Comparison of ENCODE assay signal across 26 cellular contexts in genomic region chr7:107016312-107016711, GRCh38. TPM values are rescaled to one million over a fixed set of nuclear protein-coding genes. Genes with fewer than 3 reads are reported as not detected.
DNase-seq lines count a peak whose midpoint lies in the region; ATAC-seq, FAIRE-seq and TF ChIP-seq lines count a peak whose summit lies in the region.
"Had no signal": no experiment of that assay in that cellular context is flagged by ENCODE, and none has a peak within 500 bp of the region (broad histone marks: within the 10 kb centered on the region; RNA-seq: fewer than 3 reads in every experiment).

No MANE protein-coding gene starts in this region.

- H3K4me3 Mint-ChIP-seq in GM23338: no peak overlapping the region
- H3K4me3 Mint-ChIP-seq in neural crest cell: no peak overlapping the region
- no peak overlapping the region for H3K4me3 Mint-ChIP-seq in chondrocyte (ENCODE audit: unreplicated experiment)
- H3K4me3 Mint-ChIP-seq: CD14-positive monocyte; CD4-positive, alpha-beta T cell; CD8-positive, alpha-beta memory T cell had no signal

- TF ChIP-seq POLR2A in H1 (IDR thresholded peaks at IDR 0.05; ENCODE audit: control extremely low read depth in 1 of 2, low read depth in 2 of 2, low read length in 2 of 2): no peak
- TF ChIP-seq POLR2A in adrenal gland (IDR thresholded peaks at IDR 0.05): no peak

- H2AK5ac ChIP-seq in H1 (ENCODE audit: low read depth, low read length): no peak overlapping the region

- H4K91ac ChIP-seq in H1 (replicated peaks; ENCODE audit: insufficient read length, low read length): no peak overlapping the region

- intact Hi-C loops in adrenal gland (cut with DNase I): no loop called here

- H3K9me3 Mint-ChIP-seq in GM23338: no peaks in the 10 kb centered on the region
- no peaks in the 10 kb centered on the region for H3K9me3 Mint-ChIP-seq in neural crest cell
- no peaks in the 10 kb centered on the region for H3K9me3 Mint-ChIP-seq in chondrocyte (ENCODE audit: low read depth)
- H3K9me3 Mint-ChIP-seq: CD4-positive, alpha-beta T cell; CD8-positive, alpha-beta memory T cell had no signal

- H3K27me3 ChIP-seq in GM23338 (ENCODE audit: insufficient read depth) (no peaks in the 10 kb centered on the region), OCI-LY3 (ENCODE audit: low read depth, low read length) (no peaks in the 10 kb centered on the region), H1 (replicated peaks in 1 of 4; ENCODE audit: control insufficient read depth in 3 of 4, extremely low read depth in 1 of 4, insufficient read depth in 3 of 4, low read length in 3 of 4) (no peaks in the 10 kb centered on the region), adrenal gland (no peaks in the 10 kb centered on the region)
- H3K27me3 ChIP-seq: BE2C; BLaER1 treated with 17β-estradiol and CSF1 and Interleukin-3, amounts not matched to agents 10 nM and 100 nM had no signal

- no peak overlapping the region for H3K9ac ChIP-seq in OCI-LY3 (ENCODE audit: low read length)
- no peak overlapping the region for H3K9ac ChIP-seq in H1 (replicated peaks in 1 of 4; ENCODE audit: extremely low read depth in 1 of 4, low read depth in 3 of 4, low read length in 3 of 4)
- H3K9ac ChIP-seq: BLaER1 treated with 17β-estradiol and CSF1 and Interleukin-3, amounts not matched to agents 10 nM and 100 nM had no signal

- H3K4me1 ChIP-seq in GM23338 (ENCODE audit: insufficient read depth): peaks cover 31% of the 10 kb centered on the region
- no peaks in the 10 kb centered on the region for H3K4me1 ChIP-seq in OCI-LY3 (ENCODE audit: low read length)
- peaks cover 0 to 5% (median 1%) of the 10 kb centered on the region in 4 experiments; a peak in 4 of 7 replicates for H3K4me1 ChIP-seq in H1 (replicated peaks in 1 of 4; ENCODE audit: control insufficient read depth in 3 of 4, insufficient read depth in 4 of 4, low read length in 3 of 4)
- H3K4me1 ChIP-seq in adrenal gland (replicated peaks in 1 of 2): no peaks in the 10 kb centered on the region
- H3K4me1 ChIP-seq: A549 had no signal

- H2BK5ac ChIP-seq in H1 (ENCODE audit: low read depth, low read length): no peak overlapping the region

- TF ChIP-seq RAD21 in H1 (IDR thresholded peaks at IDR 0.05 in 1 of 2, conservative IDR thresholded peaks at IDR 0.05 in 1 of 2; ENCODE audit: low read depth in 2 of 2, low read length in 2 of 2): no peak

- no peak overlapping the region for H3K27ac Mint-ChIP-seq in GM23338
- peak overlapping the region; percentile 69 for H3K27ac Mint-ChIP-seq in neural crest cell (ENCODE audit: unreplicated experiment)
- H3K27ac Mint-ChIP-seq in chondrocyte (ENCODE audit: unreplicated experiment): no peak overlapping the region
- H3K27ac Mint-ChIP-seq: CD14-positive monocyte; CD4-positive, alpha-beta T cell; CD8-positive, alpha-beta memory T cell had no signal

- no peak overlapping the region for H2BK12ac ChIP-seq in H1 (ENCODE audit: low read depth, low read length)

- no peak for ATAC-seq in GM23338
- no peak for ATAC-seq in HG02571 (IDR thresholded peaks at IDR 0.05; ENCODE audit: unreplicated experiment)
- ATAC-seq: A549, GM12878 had no signal

- H3K56ac ChIP-seq in H1 (replicated peaks; ENCODE audit: insufficient read length, low read depth, low read length): no peak overlapping the region

- TF ChIP-seq CTCF in GM23338 (conservative IDR thresholded peaks at IDR 0.05; ENCODE audit: low read depth in 2 of 2) (no peak), OCI-LY3 (IDR thresholded peaks at IDR 0.05; ENCODE audit: low read depth, low read length) (no peak), H1 (IDR thresholded peaks at IDR 0.05; ENCODE audit: control extremely low read depth in 1 of 3, insufficient read depth in 1 of 3, low read depth in 1 of 3, low read length in 3 of 3) (no peak), neural crest cell (conservative IDR thresholded peaks at IDR 0.05) (no peak), chondrocyte (IDR thresholded peaks at IDR 0.05) (no peak), adrenal gland (IDR thresholded peaks at IDR 0.05) (no peak)

- no peak overlapping the region for H3K14ac ChIP-seq in H1 (ENCODE audit: insufficient read length)

- FAIRE-seq in H1 (lab: Jason Lieb, UNC): no peak
- FAIRE-seq: A549, G401.6, GM12878 had no signal

- H3K79me2 ChIP-seq in GM23338 (replicated peaks; ENCODE audit: insufficient read depth) (no peaks in the 10 kb centered on the region), OCI-LY3 (ENCODE audit: low read length) (no peaks in the 10 kb centered on the region), H1 (ENCODE audit: control insufficient read depth in 1 of 2, insufficient read depth in 2 of 2, low read length in 2 of 2) (no peaks in the 10 kb centered on the region)

- CTCF ChIA-PET in H1 (lab: Charles Lee; ENCODE audit: partially characterized antibody): interaction anchor here (1.2 kb wide), 1 partner anchor 38 kb away, joined by 4 read pairs; no protein-coding TSS in a partner anchor

- peaks cover 12% of the 10 kb centered on the region for H3K9me2 ChIP-seq in GM23338 (ENCODE audit: insufficient read depth)

- no peak overlapping the region for H3K18ac ChIP-seq in H1 (ENCODE audit: extremely low read depth, low read length)

- H3K79me1 ChIP-seq in H1 (ENCODE audit: low read depth, low read length): no peaks in the 10 kb centered on the region

- H3K4me2 ChIP-seq in GM23338 (no peak overlapping the region), OCI-LY3 (ENCODE audit: low read length) (no peak overlapping the region), H1 (ENCODE audit: insufficient read depth in 1 of 2, low read depth in 2 of 2, low read length in 2 of 2) (no peak overlapping the region)
- H3K4me2 ChIP-seq: A549; BLaER1 treated with 17β-estradiol and CSF1 and Interleukin-3, amounts not matched to agents 10 nM and 100 nM had no signal

- H3K4me3 ChIP-seq in GM23338: no peak overlapping the region
- H3K4me3 ChIP-seq in OCI-LY3 (ENCODE audit: low read length): no peak overlapping the region
- H3K4me3 ChIP-seq in H1 (ENCODE audit: extremely low read depth in 1 of 4, insufficient read depth in 2 of 4, low read depth in 3 of 4, low read length in 4 of 4): no peak overlapping the region
- H3K4me3 ChIP-seq in adrenal gland: no peak overlapping the region
- H3K4me3 ChIP-seq: A549; BLaER1 treated with 17β-estradiol and CSF1 and Interleukin-3, amounts not matched to agents 10 nM and 100 nM; GM12878 had no signal

- H4K20me1 ChIP-seq in GM23338 (replicated peaks; ENCODE audit: insufficient read depth) (no peaks in the 10 kb centered on the region; the same call in 1 of the 2 replicates), OCI-LY3 (ENCODE audit: insufficient read depth, low read length) (no peaks in the 10 kb centered on the region), H1 (replicated peaks in 1 of 2; ENCODE audit: control insufficient read depth in 1 of 2, insufficient read depth in 2 of 2, low read length in 2 of 2) (no peaks in the 10 kb centered on the region)
- H4K20me1 ChIP-seq: BLaER1 treated with 17β-estradiol and CSF1 and Interleukin-3, amounts not matched to agents 10 nM and 100 nM had no signal

- no peaks in the 10 kb centered on the region for H3K36me3 Mint-ChIP-seq in GM23338 (ENCODE audit: low read depth)
- no peaks in the 10 kb centered on the region for H3K36me3 Mint-ChIP-seq in neural crest cell (ENCODE audit: low read depth)
- no peaks in the 10 kb centered on the region for H3K36me3 Mint-ChIP-seq in chondrocyte (ENCODE audit: low read depth)
- H3K36me3 Mint-ChIP-seq: CD14-positive monocyte; CD8-positive, alpha-beta memory T cell had no signal

- H3K9me3 ChIP-seq in OCI-LY3 (ENCODE audit: insufficient read depth, low read length): no peaks in the 10 kb centered on the region
- H3K9me3 ChIP-seq in H1 (ENCODE audit: insufficient read depth in 2 of 2, low read depth in 1 of 2, low read length in 1 of 2): no peaks in the 10 kb centered on the region
- H3K9me3 ChIP-seq in adrenal gland (replicated peaks in 1 of 3): no peaks in the 10 kb centered on the region
- H3K9me3 ChIP-seq: A549; BE2C; BLaER1 treated with 17β-estradiol and CSF1 and Interleukin-3, amounts not matched to agents 10 nM and 100 nM had no signal

- POLR2A ChIA-PET in H1 (lab: Charles Lee; ENCODE audit: partially characterized antibody): interaction anchor here (1.0 kb wide), 1 partner anchor 9 kb away, joined by 6 read pairs; no protein-coding TSS in a partner anchor

- no peaks in the 10 kb centered on the region for H3F3A ChIP-seq in GM23338 (replicated peaks; ENCODE audit: low read depth)

- H3K4me1 Mint-ChIP-seq in GM23338: peaks cover 31% of the 10 kb centered on the region
- peaks cover 15% of the 10 kb centered on the region for H3K4me1 Mint-ChIP-seq in neural crest cell
- H3K4me1 Mint-ChIP-seq in chondrocyte (ENCODE audit: low read depth): no peaks in the 10 kb centered on the region
- H3K4me1 Mint-ChIP-seq: CD8-positive, alpha-beta memory T cell had no signal

- H3K23ac ChIP-seq in H1 (ENCODE audit: insufficient read length): no peak overlapping the region

- no peak overlapping the region for H3K4ac ChIP-seq in H1 (replicated peaks; ENCODE audit: insufficient read length, low read depth, low read length)

- no peak overlapping the region for H2BK20ac ChIP-seq in H1 (ENCODE audit: low read length)

- no peak for DNase-seq in GM23338 (ENCODE audit: low spot score)
- no peak for DNase-seq in H1 (ENCODE audit: low read depth in 1 of 2, low spot score in 2 of 2)
- no peak for DNase-seq in neural crest cell (ENCODE audit: low read depth, low spot score)
- no peak for DNase-seq in chondrocyte (ENCODE audit: low spot score)
- DNase-seq in adrenal gland: no peak
- no peak for DNase-seq in NCI-H187 (lab: John Stamatoyannopoulos, UW)
- DNase-seq: 8988T; ACHN; AML-193; BE2C; Calu3; CD4-positive, alpha-beta T cell; CD8-positive, alpha-beta memory T cell; COR-L47; DMS153; DND-41; GOT3; H7; HCEC 1CT had no signal

- H4K8ac ChIP-seq in H1 (ENCODE audit: extremely low read depth, insufficient read depth, low read length): no peak overlapping the region

- no peak for TF ChIP-seq EP300 in H1 (IDR thresholded peaks at IDR 0.05; ENCODE audit: borderline replicate concordance in 1 of 2, low read depth in 2 of 2, low read length in 2 of 2)

- no peak overlapping the region for H4K5ac ChIP-seq in H1 (ENCODE audit: insufficient read length, low read depth, low read length)

- H3K27ac ChIP-seq in GM23338 (ENCODE audit: low read depth) (no peak overlapping the region), OCI-LY3 (ENCODE audit: low read length) (no peak overlapping the region), H1 (ENCODE audit: low read depth, low read length) (no peak overlapping the region), adrenal gland (no peak overlapping the region)
- H3K27ac ChIP-seq: A549; BLaER1 treated with 17β-estradiol and CSF1 and Interleukin-3, amounts not matched to agents 10 nM and 100 nM had no signal

- no peak overlapping the region for H2BK15ac ChIP-seq in H1 (ENCODE audit: low read length)

- H3K36me3 ChIP-seq in GM23338 (ENCODE audit: insufficient read depth) (no peaks in the 10 kb centered on the region), OCI-LY3 (replicated peaks; ENCODE audit: low read depth, low read length) (no peaks in the 10 kb centered on the region), H1 (ENCODE audit: control insufficient read depth in 2 of 4, insufficient read depth in 4 of 4, low read length in 3 of 4) (no peaks in the 10 kb centered on the region), adrenal gland (replicated peaks in 1 of 2) (no peaks in the 10 kb centered on the region)
- H3K36me3 ChIP-seq: BE2C; BLaER1 treated with 17β-estradiol and CSF1 and Interleukin-3, amounts not matched to agents 10 nM and 100 nM had no signal

- 0 out of 2 replicates have a peak overlapping the region, but pooled peaks have one; percentile 48 for H2AFZ ChIP-seq in GM23338
- H2AFZ ChIP-seq in OCI-LY3 (ENCODE audit: low read depth, low read length): 0 out of 2 replicates have a peak overlapping the region, but pooled peaks have one; percentile 6
- peak overlapping the region; percentile 51; the same call in 1 of the 2 replicates for H2AFZ ChIP-seq in H1 (ENCODE audit: low read length)

- WGBS in H1 (ENCODE audit: extremely low coverage in 1 of 2, insufficient coverage in 1 of 2, insufficient read length in 1 of 2, insufficient replicate concordance in 2 of 2, low coverage in 1 of 2, low lambda C conversion rate in 2 of 2, missing lambda C conversion rate in 1 of 2), 2 experiments: 82% methylated on average over 4 of the region's 4 CpGs; no CpG with 5 or more reads in 1 of the 2 experiments
- WGBS in adrenal gland, 4 donors: 69 to 94% (median 76%) methylated on average over 4 of the region's 4 CpGs

- peaks cover 2% of the 10 kb centered on the region for H3K27me3 Mint-ChIP-seq in GM23338 (ENCODE audit: insufficient read depth, low read depth, poor library complexity)
- H3K27me3 Mint-ChIP-seq in neural crest cell (ENCODE audit: low read depth): no peaks in the 10 kb centered on the region
- H3K27me3 Mint-ChIP-seq in chondrocyte (ENCODE audit: low read depth): peaks cover 3% of the 10 kb centered on the region

- no peak overlapping the region for H2BK120ac ChIP-seq in H1 (replicated peaks; ENCODE audit: low read depth, low read length)

- H3K23me2 ChIP-seq in H1 (ENCODE audit: low read depth, low read length): no peaks in the 10 kb centered on the region

RNA-seq across cellular contexts. Expression of gene PRKAR2B, which starts 28.2 kb away (rescaled TPM):
- total RNA-seq in GM23338 (2014; rRNA removed; shearing (Covaris generic)): 48.8 and 53.6 TPM in 2 replicates
- polyA plus RNA-seq in GM23338 (2016; fragmentation: Nextera tagmentation; extraction: Ambion mirVana) (50.6 and 76.8 TPM in 2 replicates), H1 (2011; rRNA removed) (6.4 and 10.4 TPM in 2 replicates), adrenal gland (100 to 1,000 TPM in 1 of 3 donors, 10 to 100 TPM in 2; 30.4 to 212 (median 54.5) TPM)
- total RNA-seq in H1 (2021; fragmentation: NEBNext Ultra II Directional; extraction: Animal tissue kit (Norgen Biotek cat#: 25700)): 35.1 and 37.0 TPM in 2 replicates
- 15.2 TPM for polyA plus RNA-seq in H1 (2011; cell fraction: cytosol; rRNA removed)
- polyA plus RNA-seq in H1 (2011; cell fraction: nucleus; rRNA removed): 4.4 TPM
- 11.0 to 25.9 TPM (median 14.0 TPM) in 4 replicates for polyA plus RNA-seq in H1 (2012, experiment 1 of 2)
- polyA plus RNA-seq in H1 (2012, experiment 2 of 2): 3.2 TPM
- 19.4 TPM for polyA plus RNA-seq in H1 (2013, experiment 1 of 2)
- 19.3 TPM for polyA plus RNA-seq in H1 (2013, experiment 2 of 2)
- polyA minus RNA-seq in H1 (2011; rRNA and poly(A)+ RNA removed): 9.6 and 10.1 TPM in 2 replicates
- polyA minus RNA-seq in H1 (2011; cell fraction: cytosol; rRNA and poly(A)+ RNA removed): 15.2 TPM
- polyA minus RNA-seq in H1 (2011; cell fraction: nucleus; rRNA and poly(A)+ RNA removed): 11.1 TPM
- total RNA-seq in neural crest cell (14.2 and 14.4 TPM in 2 replicates), chondrocyte (0.69 to 2.0 TPM (median 0.87 TPM) in 3 replicates), adrenal gland (100 to 1,000 TPM in 3 of 8 donors, 10 to 100 TPM in 5; 58.2 to 145 (median 82.9) TPM)
